In the genomic region with DNA sequence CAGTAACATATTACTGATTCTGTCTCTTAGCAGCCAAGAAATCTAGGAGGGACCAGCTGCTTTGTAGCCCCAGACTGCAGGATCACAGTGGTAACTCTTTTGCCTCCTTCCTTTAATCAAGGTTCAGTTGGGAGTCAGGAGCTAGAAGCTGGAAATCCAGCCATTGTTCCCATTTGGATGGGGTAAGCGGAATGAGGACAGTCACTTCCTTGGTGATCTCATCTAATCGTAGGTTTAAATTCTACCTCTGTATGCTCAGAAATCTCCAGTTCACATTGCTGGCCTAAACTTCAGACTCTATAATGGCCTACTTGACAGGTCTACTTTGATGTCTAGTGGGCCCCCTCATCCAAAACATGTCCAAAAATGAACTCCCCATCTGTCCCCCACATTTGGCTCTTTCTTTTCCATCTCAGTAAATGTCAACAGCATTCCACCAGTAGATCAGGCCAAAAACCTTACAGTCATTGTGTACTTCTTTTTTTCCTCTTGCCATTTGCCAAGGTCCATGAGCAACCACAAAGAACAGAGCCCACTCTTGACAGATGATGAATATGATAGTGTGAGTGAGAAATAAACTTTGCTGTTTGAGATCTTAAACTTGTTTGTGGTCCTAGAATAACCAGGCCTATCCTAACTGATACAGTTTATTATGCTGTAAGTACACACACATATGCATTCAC, we compare ENCODE assay signal across 16 cellular contexts.
"Had no signal": no experiment of that assay in that cellular context is flagged by ENCODE, and none has a peak within 500 bp of the region (broad histone marks: within the 10 kb centered on the region; RNA-seq: fewer than 3 reads in every experiment).

No MANE protein-coding gene starts in this region.

- H3K36me3 ChIP-seq: right atrium auricular region, tibial nerve had no signal

- H3K9me3 ChIP-seq: right atrium auricular region, tibial nerve had no signal

- H3K9me3 Mint-ChIP-seq: activated naive CD8-positive, alpha-beta T cell treated with anti-CD3 and anti-CD28 coated beads, Interleukin-2, amount 10 ng/mL, durations not matched to agents 7 days and 5 days; activated T-helper 1 cell treated with anti-CD3 and anti-CD28 coated beads, Interleukin-12 subunit alpha, Interleukin-12 subunit beta, Interleukin-2, Interleukin-4 antibody, amounts not matched to agents 30 ng/mL and 10 ng/mL and 1 ng/mL, durations not matched to agents 14 hours and 24 hours and 36 hours; natural killer cell treated with Interleukin-12 subunit alpha and Interleukin-12 subunit beta and Interleukin-15 and Interleukin-18, amount 100 ng/mL, for 72 hours had no signal

- H3K27ac ChIP-seq: right atrium auricular region, tibial nerve had no signal

- H3K36me3 Mint-ChIP-seq: activated naive CD8-positive, alpha-beta T cell treated with anti-CD3 and anti-CD28 coated beads, Interleukin-2, amount 10 ng/mL, durations not matched to agents 7 days and 5 days; natural killer cell treated with Interleukin-12 subunit alpha and Interleukin-12 subunit beta and Interleukin-15 and Interleukin-18, amount 100 ng/mL, for 72 hours had no signal

- H3K27me3 ChIP-seq: right atrium auricular region, tibial nerve had no signal

- H3K27me3 Mint-ChIP-seq: progenitor cell of endocrine pancreas had no signal

- DNase-seq: activated CD4-positive, alpha-beta T cell treated with anti-CD3 and anti-CD28 coated beads for 48 hours; activated naive CD4-positive, alpha-beta T cell; activated naive CD8-positive, alpha-beta T cell treated with anti-CD3 and anti-CD28 coated beads, Interleukin-2, amount 10 ng/mL, durations not matched to agents 7 days and 5 days; aorta; nucleus accumbens; small intestine; stimulated activated CD4-positive, alpha-beta T cell treated with anti-CD3 and anti-CD28 coated beads, Interleukin-4, amount 100 ng/mL, for 24 hours; stimulated activated naive CD4-positive, alpha-beta T cell; substantia nigra; T-helper 17 cell had no signal

- H3K4me3 ChIP-seq: right atrium auricular region, tibial nerve had no signal

- ATAC-seq: esophagus mucosa; natural killer cell treated with Interleukin-12 subunit alpha and Interleukin-12 subunit beta and Interleukin-15 and Interleukin-18, amount 100 ng/mL, for 72 hours; T-helper 17 cell had no signal

- H3K27ac Mint-ChIP-seq: activated naive CD8-positive, alpha-beta T cell treated with anti-CD3 and anti-CD28 coated beads, Interleukin-2, amount 10 ng/mL, durations not matched to agents 7 days and 5 days; activated T-helper 1 cell treated with anti-CD3 and anti-CD28 coated beads, Interleukin-12 subunit alpha, Interleukin-12 subunit beta, Interleukin-2, Interleukin-4 antibody, amounts not matched to agents 30 ng/mL and 10 ng/mL and 1 ng/mL, durations not matched to agents 14 hours and 24 hours and 36 hours; natural killer cell treated with Interleukin-12 subunit alpha and Interleukin-12 subunit beta and Interleukin-15 and Interleukin-18, amount 100 ng/mL, for 72 hours; progenitor cell of endocrine pancreas; T-helper 17 cell had no signal

- H3K4me3 Mint-ChIP-seq: activated naive CD8-positive, alpha-beta T cell treated with anti-CD3 and anti-CD28 coated beads, Interleukin-2, amount 10 ng/mL, durations not matched to agents 7 days and 5 days; activated T-helper 1 cell treated with anti-CD3 and anti-CD28 coated beads, Interleukin-12 subunit alpha, Interleukin-12 subunit beta, Interleukin-2, Interleukin-4 antibody, amounts not matched to agents 30 ng/mL and 10 ng/mL and 1 ng/mL, durations not matched to agents 14 hours and 24 hours and 36 hours; natural killer cell treated with Interleukin-12 subunit alpha and Interleukin-12 subunit beta and Interleukin-15 and Interleukin-18, amount 100 ng/mL, for 72 hours; T-helper 17 cell had no signal
